8 cellular contexts compared by ENCODE assay signal in the genomic region with DNA sequence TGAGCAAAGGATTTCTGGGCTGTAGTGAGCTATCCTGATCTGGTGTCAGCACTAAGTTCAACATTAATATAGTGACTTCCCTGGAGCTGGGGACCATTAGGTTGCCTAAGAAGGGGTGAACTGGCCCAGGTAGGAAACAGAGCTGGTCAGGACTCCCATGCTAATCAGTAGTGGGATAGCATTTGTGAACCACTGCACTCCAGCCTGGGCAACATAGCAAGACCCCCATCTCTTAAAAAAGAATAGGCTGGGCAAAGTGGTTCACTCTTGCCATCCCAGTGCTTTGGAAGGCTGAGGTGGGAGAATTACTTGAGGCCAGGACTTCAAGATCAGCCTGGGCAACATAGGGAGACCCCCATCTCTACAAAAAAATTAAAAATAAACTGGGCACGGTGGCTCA.
"Had no signal": no experiment of that assay in that cellular context is flagged by ENCODE, and none has a peak within 500 bp of the region (broad histone marks: within the 10 kb centered on the region; RNA-seq: fewer than 3 reads in every experiment).

No MANE protein-coding gene starts in this region.

- H3K9me3 ChIP-seq: HAP-1 had no signal

- H3K4me2 ChIP-seq: GM23338 had no signal

- ATAC-seq: GM23338 had no signal

- H3K9ac ChIP-seq: GM23248 had no signal

- H3K36me3 ChIP-seq: HAP-1 had no signal

- DNase-seq: GOT3, H7, H9, HFFc6 had no signal

- H3K4me3 ChIP-seq: GM23248, GM23338, HAP-1 had no signal

- FAIRE-seq: H1 had no signal

- H2AFZ ChIP-seq: GM23248, GM23338 had no signal

- H3K27ac ChIP-seq: GM23248 had no signal

- H3K4me1 ChIP-seq: HAP-1 had no signal
